ENCODE assay signal across 13 cellular contexts in genomic region chr15:57592836-57593420, GRCh38. TPM values are rescaled to one million over a fixed set of nuclear protein-coding genes. Genes with fewer than 3 reads are reported as not detected.
DNase-seq lines count a peak whose midpoint lies in the region; ATAC-seq and TF ChIP-seq lines count a peak whose summit lies in the region.
"Had no signal": no experiment of that assay in that cellular context is flagged by ENCODE, and none has a peak within 500 bp of the region (broad histone marks: within the 10 kb centered on the region; RNA-seq: fewer than 3 reads in every experiment).

No MANE protein-coding gene starts in this region.

- no peaks in the 10 kb centered on the region for H3K36me3 Mint-ChIP-seq in chondrocyte (ENCODE audit: low read depth)
- H3K36me3 Mint-ChIP-seq in naive thymus-derived CD4-positive, alpha-beta T cell, result peaks cover 0 to 15% (median 0%) of the 10 kb centered on the region in 5 donors

- TF ChIP-seq CTCF in left ventricle myocardium inferior (IDR thresholded peaks at IDR 0.05; ENCODE audit: borderline replicate concordance) (no peak), chondrocyte (IDR thresholded peaks at IDR 0.05) (no peak), uterus (IDR thresholded peaks at IDR 0.05) (no peak)

- intact Hi-C loops in left ventricle myocardium inferior (cut with micrococcal nuclease), result no loop called here
- intact Hi-C loops in left cardiac atrium (cut with DNase I), result no loop called here
- intact Hi-C loops in naive thymus-derived CD4-positive, alpha-beta T cell (cut with micrococcal nuclease), result no loop called here
- intact Hi-C loops in uterus (cut with DNase I; ENCODE audit: low total_unique reads), result no loop called here

- no peak for TF ChIP-seq POLR2A in uterus (IDR thresholded peaks at IDR 0.05)

- DNase-seq in left ventricle myocardium inferior, result no peak
- no peak for DNase-seq in left cardiac atrium
- DNase-seq in chondrocyte (ENCODE audit: low spot score), result no peak
- no peak for DNase-seq in naive thymus-derived CD4-positive, alpha-beta T cell
- DNase-seq in uterus, result no peak
- no peak for DNase-seq in NOMO-1 treated with DMSO at 0.1 percent for 48 hours (lab: John Stamatoyannopoulos, UW; ENCODE audit: unreplicated experiment)
- DNase-seq in AG08396 (ENCODE audit: low spot score), result no peak
- DNase-seq in NCI-H82 treated with DMSO at 0.1 percent for 48 hours (lab: John Stamatoyannopoulos, UW; ENCODE audit: unreplicated experiment), result no peak
- DNase-seq: anterior cingulate cortex, GF-D8, NCI-H2081, SW 1271 had no signal

- peak overlapping the region; percentile 54 for H3K4me3 Mint-ChIP-seq in chondrocyte (ENCODE audit: unreplicated experiment)
- H3K4me3 Mint-ChIP-seq in naive thymus-derived CD4-positive, alpha-beta T cell, result peak overlapping the region; percentile 27 to 86 (median 76)

- POLR2A ChIA-PET in naive thymus-derived CD4-positive, alpha-beta T cell (lab: Charles Lee), result interaction anchor here (1.0 kb wide), 1 partner anchor 17 kb away, joined by 3 read pairs; no protein-coding TSS in a partner anchor

- H3K4me1 ChIP-seq in left ventricle myocardium inferior (peaks cover 68% of the 10 kb centered on the region), uterus (peaks cover 5 to 12% of the 10 kb centered on the region in 2 donors)
- peaks cover 0 to 25% of the 10 kb centered on the region in 2 donors for H3K4me1 ChIP-seq in naive thymus-derived CD4-positive, alpha-beta T cell (ENCODE audit: control insufficient read depth in 2 of 2, insufficient read depth in 2 of 2, low read length in 2 of 2)

- CTCF ChIA-PET in naive thymus-derived CD4-positive, alpha-beta T cell (lab: Charles Lee), result interaction anchor here (0.5 kb wide), 1 partner anchor 18 kb away, joined by 3 read pairs; no protein-coding TSS in a partner anchor

- H3K36me3 ChIP-seq in left ventricle myocardium inferior (peaks cover 4% of the 10 kb centered on the region), uterus (no peaks in the 10 kb centered on the region)
- H3K36me3 ChIP-seq in naive thymus-derived CD4-positive, alpha-beta T cell (ENCODE audit: control insufficient read depth in 2 of 3, insufficient read depth in 3 of 3, low read length in 3 of 3), result no peaks in the 10 kb centered on the region

- H3K27ac Mint-ChIP-seq in chondrocyte (ENCODE audit: unreplicated experiment), result no peak overlapping the region
- peak overlapping the region in 4 of 9 donors; percentile 10 to 92 (median 42) for H3K27ac Mint-ChIP-seq in naive thymus-derived CD4-positive, alpha-beta T cell

- H3K27me3 ChIP-seq in left ventricle myocardium inferior (ENCODE audit: low read depth) (no peaks in the 10 kb centered on the region), uterus (no peaks in the 10 kb centered on the region)
- no peaks in the 10 kb centered on the region for H3K27me3 ChIP-seq in naive thymus-derived CD4-positive, alpha-beta T cell (ENCODE audit: control insufficient read depth in 2 of 2, insufficient read depth in 2 of 2, low read length in 2 of 2)

- ATAC-seq in left cardiac atrium, result no peak
- no peak for ATAC-seq in naive thymus-derived CD4-positive, alpha-beta T cell
- ATAC-seq: K562 had no signal

- H3K27ac ChIP-seq in left ventricle myocardium inferior (replicated peaks) (peak overlapping the region; percentile 95), uterus (peak overlapping the region; percentile 85 to 90)
- no peak overlapping the region for H3K27ac ChIP-seq in naive thymus-derived CD4-positive, alpha-beta T cell (ENCODE audit: low read depth, low read length)

- H3K4me1 Mint-ChIP-seq in chondrocyte (ENCODE audit: low read depth), result peaks cover 29% of the 10 kb centered on the region
- H3K4me1 Mint-ChIP-seq in naive thymus-derived CD4-positive, alpha-beta T cell, result peaks cover 7 to 59% (median 45%) of the 10 kb centered on the region in 7 donors

- H3K4me3 ChIP-seq in left ventricle myocardium inferior (peak overlapping the region; percentile 88), uterus (peak overlapping the region; percentile 44 to 68)
- H3K4me3 ChIP-seq in naive thymus-derived CD4-positive, alpha-beta T cell (ENCODE audit: low read length), result no peak overlapping the region
- H3K4me3 ChIP-seq: K562 had no signal

- no peaks in the 10 kb centered on the region for H3K9me3 Mint-ChIP-seq in chondrocyte (ENCODE audit: low read depth)
- peaks cover 0 to 7% (median 0%) of the 10 kb centered on the region in 11 donors for H3K9me3 Mint-ChIP-seq in naive thymus-derived CD4-positive, alpha-beta T cell

- H3K27me3 Mint-ChIP-seq in chondrocyte (ENCODE audit: low read depth), result no peaks in the 10 kb centered on the region
- peaks cover 0 to 47% (median 19%) of the 10 kb centered on the region in 5 donors for H3K27me3 Mint-ChIP-seq in naive thymus-derived CD4-positive, alpha-beta T cell

- H3K9me3 ChIP-seq in left ventricle myocardium inferior (replicated peaks) (no peaks in the 10 kb centered on the region), uterus (no peaks in the 10 kb centered on the region)
- no peaks in the 10 kb centered on the region for H3K9me3 ChIP-seq in naive thymus-derived CD4-positive, alpha-beta T cell (ENCODE audit: control insufficient read depth in 2 of 3, low read length in 3 of 3)

RNA-seq across cellular contexts. Expression of gene MYZAP, which starts 1.2 kb away (rescaled TPM):
- total RNA-seq in left ventricle myocardium inferior, result 934 TPM
- 100 to 1,000 TPM; 429 to 452 TPM for total RNA-seq in left cardiac atrium
- total RNA-seq in chondrocyte, result 0.17 to 1.9 TPM in 2 of 3 replicates, not detected in the other
- 1 to 10 TPM in 4 of 5 experiments, not detected in 1; 1.1 to 2.2 (median 1.7) TPM for total RNA-seq in naive thymus-derived CD4-positive, alpha-beta T cell
- 1 to 10 TPM; 4.2 to 9.7 TPM for polyA plus RNA-seq in naive thymus-derived CD4-positive, alpha-beta T cell
- total RNA-seq in uterus, result 10 to 100 TPM in 3 of 4 donors, 1 to 10 TPM in 1; 7.7 to 22.5 (median 18.2) TPM
- total RNA-seq: K562 had no signal

Comparison
In these comparisons a context has a peak if more than half of its experiments do, and no peak if none do; other contexts are left out.
1. RNA of gene MYZAP, which starts 1.2 kb away (total RNA-seq): 934 TPM in left ventricle myocardium inferior (single experiment) and 429 to 452 TPM in left cardiac atrium; 7.7 to 22.5 TPM in uterus, 1.1 to 2.2 TPM in naive thymus-derived CD4-positive, alpha-beta T cell and 0.17 to 1.9 TPM in chondrocyte; every median in the first group is over 10 times any median in the second.